In the genomic region with DNA sequence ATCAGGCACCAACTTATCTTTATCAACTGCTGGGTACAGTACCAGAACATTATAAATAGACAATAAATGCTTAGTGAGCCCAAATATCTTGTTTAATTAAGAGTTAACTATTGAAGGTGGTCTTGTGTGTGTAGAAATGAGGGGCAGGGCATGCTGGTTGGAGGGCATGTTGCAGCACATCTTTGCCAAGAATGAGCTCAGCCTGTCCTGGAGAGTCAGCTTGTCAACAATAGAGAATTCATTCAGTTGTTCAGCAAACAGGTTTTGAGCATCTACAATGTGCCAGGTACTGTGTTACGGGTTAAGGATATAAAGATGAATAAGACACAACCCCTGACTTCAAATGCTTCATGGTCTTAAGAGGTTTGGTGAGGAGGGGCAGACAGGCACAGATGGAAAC, we compare ENCODE assay signal across 18 cellular contexts. TPM values are rescaled to one million over a fixed set of nuclear protein-coding genes. Genes with fewer than 3 reads are reported as not detected.
DNase-seq lines count a peak whose midpoint lies in the region; ATAC-seq and TF ChIP-seq lines count a peak whose summit lies in the region.
"Had no signal": no experiment of that assay in that cellular context is flagged by ENCODE, and none has a peak within 500 bp of the region (broad histone marks: within the 10 kb centered on the region; RNA-seq: fewer than 3 reads in every experiment).

No MANE protein-coding gene starts in this region.

- H3K14ac ChIP-seq in IMR-90 (replicated peaks; ENCODE audit: low read depth, low read length) = no peak overlapping the region

- no peak overlapping the region for H3K18ac ChIP-seq in IMR-90 (ENCODE audit: low read depth, low read length)

- no peak overlapping the region for H4K91ac ChIP-seq in IMR-90 (ENCODE audit: insufficient read depth, low read depth, low read length)

- no peak overlapping the region for H2BK20ac ChIP-seq in IMR-90 (ENCODE audit: low read depth, low read length)

- H3K4ac ChIP-seq in IMR-90 (ENCODE audit: low read depth, low read length) = no peak overlapping the region

- in situ Hi-C loops in IMR-90 (cut with MboI; ENCODE audit: low sequenced_read_pairs) = no loop called here

- no peaks in the 10 kb centered on the region for H3K9me3 Mint-ChIP-seq in type B pancreatic cell
- H3K9me3 Mint-ChIP-seq: CD4-positive, alpha-beta T cell; GM23338 had no signal

- H3K27me3 Mint-ChIP-seq in type B pancreatic cell = no peaks in the 10 kb centered on the region
- H3K27me3 Mint-ChIP-seq: CD4-positive, alpha-beta T cell had no signal

- TF ChIP-seq CTCF in IMR-90 (conservative IDR thresholded peaks at IDR 0.05; ENCODE audit: low read depth, low read length) (no peak), RWPE2 (IDR thresholded peaks at IDR 0.05; ENCODE audit: poor library complexity, severe bottlenecking) (no peak), epithelial cell of esophagus (IDR thresholded peaks at IDR 0.05; ENCODE audit: insufficient read depth, low read depth, low read length, missing control alignments) (no peak), type B pancreatic cell (conservative IDR thresholded peaks at IDR 0.05) (no peak)

- H3K4me1 ChIP-seq in IMR-90 (ENCODE audit: control insufficient read depth, insufficient read depth, low read length) (peaks cover 7% of the 10 kb centered on the region), RWPE2 (ENCODE audit: insufficient read depth, poor library complexity, severe bottlenecking) (peaks cover 27% of the 10 kb centered on the region)

- no peak for ATAC-seq in IMR-90 (ENCODE audit: low read depth)
- no peak for ATAC-seq in RWPE2 (ENCODE audit: low read depth)
- no peak for ATAC-seq in HG02970 (IDR thresholded peaks at IDR 0.05; ENCODE audit: low FRiP score, unreplicated experiment)
- ATAC-seq: GM23338, K562 had no signal

- no peaks in the 10 kb centered on the region for H4K20me1 ChIP-seq in IMR-90 (ENCODE audit: insufficient read depth, low read length)

- DNase-seq in IMR-90 (no peak), RWPE2 (ENCODE audit: low spot score) (no peak), epithelial cell of esophagus (ENCODE audit: low read depth) (peak; percentile 50), type B pancreatic cell (ENCODE audit: extremely low spot score, unreplicated experiment) (no peak)
- DNase-seq in activated CD8-positive, alpha-beta memory T cell treated with anti-CD3 and anti-CD28 coated beads for 24 hours = no peak
- DNase-seq in activated CD4-positive, alpha-beta T cell treated with anti-CD3 and anti-CD28 coated beads for 4 hours = no peak
- DNase-seq: AML-193; Caco-2; CD4-positive, alpha-beta T cell; GDM1; H7 had no signal

- no peaks in the 10 kb centered on the region for H3K36me3 ChIP-seq in IMR-90 (ENCODE audit: control insufficient read depth, insufficient read depth, low read length)
- H3K36me3 ChIP-seq in RWPE2 (ENCODE audit: low read depth) = no peaks in the 10 kb centered on the region

- no peak overlapping the region for H4K8ac ChIP-seq in IMR-90 (ENCODE audit: low read depth in 2 of 2, low read length in 2 of 2)

- no peaks in the 10 kb centered on the region for H3K4me1 Mint-ChIP-seq in type B pancreatic cell (ENCODE audit: unreplicated experiment)

- no peaks in the 10 kb centered on the region for H3K36me3 Mint-ChIP-seq in type B pancreatic cell

- H2AFZ ChIP-seq in IMR-90 (replicated peaks; ENCODE audit: low read length, poor library complexity) = no peak overlapping the region
- H2AFZ ChIP-seq: GM23338 had no signal

- dilution Hi-C loops in IMR-90 (cut with HindIII; ENCODE audit: low sequenced_read_pairs, unreplicated experiment) = no loop called here

- no peak overlapping the region for H3K9ac ChIP-seq in IMR-90 (ENCODE audit: low read depth, low read length)

- H3K4me3 ChIP-seq in IMR-90 (ENCODE audit: insufficient read depth, low read depth, low read length) = no peak overlapping the region
- no peak overlapping the region for H3K4me3 ChIP-seq in RWPE2 (ENCODE audit: severe bottlenecking)
- H3K4me3 ChIP-seq in epithelial cell of esophagus (ENCODE audit: low read length) = no peak overlapping the region
- H3K4me3 ChIP-seq: GM23338, K562 had no signal

- H2AK5ac ChIP-seq in IMR-90 (ENCODE audit: low read depth, low read length) = 0 out of 2 replicates have a peak overlapping the region, but pooled peaks have one; percentile 36

- no peak overlapping the region for H2BK5ac ChIP-seq in IMR-90 (ENCODE audit: low read depth, low read length, poor library complexity, severe bottlenecking)

- H3K9me3 ChIP-seq in IMR-90 (ENCODE audit: control insufficient read depth, insufficient read depth, low read length) (no peaks in the 10 kb centered on the region), RWPE2 (ENCODE audit: severe bottlenecking) (no peaks in the 10 kb centered on the region)
- H3K9me3 ChIP-seq: Caco-2 had no signal

- TF ChIP-seq RAD21 in IMR-90 (IDR thresholded peaks at IDR 0.05; ENCODE audit: low read length) = no peak

- CTCF ChIA-PET in IMR-90 (lab: Yijun Ruan, JAX) = no interaction called here

- H3K27me3 ChIP-seq in IMR-90 (ENCODE audit: control insufficient read depth, insufficient read depth, low read length) = no peaks in the 10 kb centered on the region
- no peaks in the 10 kb centered on the region for H3K27me3 ChIP-seq in RWPE2 (ENCODE audit: insufficient read depth, poor library complexity, severe bottlenecking)

- no peak overlapping the region; the same call in 2 of the 3 replicates for H2BK15ac ChIP-seq in IMR-90 (ENCODE audit: low read depth, low read length)

- BruUV-seq in IMR-90 (replicated peaks; lab: Mats Ljungman, UMichigan) = no TSS peak

- H3K27ac ChIP-seq in IMR-90 (ENCODE audit: insufficient read depth, low read length) (no peak overlapping the region), RWPE2 (ENCODE audit: poor library complexity, severe bottlenecking) (peak overlapping the region; percentile 93)
- H3K27ac ChIP-seq: C4-2B, HL-60 had no signal

- 100% methylated on average over 1 of the region's 1 CpG; no CpG with 5 or more reads in 1 of the 2 experiments for WGBS in IMR-90 (ENCODE audit: extremely low coverage in 2 of 2, insufficient read length in 1 of 2), 2 experiments

- H2AK9ac ChIP-seq in IMR-90 (replicated peaks; ENCODE audit: low read depth, low read length, poor library complexity) = no peak overlapping the region

- POLR2A ChIA-PET in IMR-90 (lab: Charles Lee; ENCODE audit: unreplicated experiment) = no interaction called here

- H3K27ac Mint-ChIP-seq in type B pancreatic cell = peak overlapping the region; percentile 3
- H3K27ac Mint-ChIP-seq: CD4-positive, alpha-beta T cell; GM23338 had no signal

- H3K79me1 ChIP-seq in IMR-90 (ENCODE audit: low read depth in 1 of 2, low read length in 2 of 2) = no peaks in the 10 kb centered on the region

- peak overlapping the region; percentile 62; the same call in 1 of the 2 replicates for H2BK120ac ChIP-seq in IMR-90 (ENCODE audit: low read depth, low read length)

- no peak overlapping the region for H3K23ac ChIP-seq in IMR-90 (ENCODE audit: low read depth, low read length)

- no peak overlapping the region for H3K4me2 ChIP-seq in IMR-90 (ENCODE audit: low read depth, low read length)
- H3K4me2 ChIP-seq: GM23338 had no signal

- H3K4me3 Mint-ChIP-seq in type B pancreatic cell = no peak overlapping the region
- H3K4me3 Mint-ChIP-seq: CD4-positive, alpha-beta T cell; GM23338 had no signal

- intact Hi-C loops in IMR-90 (cut with micrococcal nuclease) = no loop called here

- no peak overlapping the region for H3K56ac ChIP-seq in IMR-90 (ENCODE audit: extremely low read depth, insufficient read depth, low read length)

- no peaks in the 10 kb centered on the region for H3K9me1 ChIP-seq in IMR-90 (ENCODE audit: insufficient read depth, low read length)

- TF ChIP-seq POLR2A in IMR-90 (IDR thresholded peaks at IDR 0.05; ENCODE audit: low read depth, low read length) = no peak

- H4K5ac ChIP-seq in IMR-90 (ENCODE audit: low read depth, low read length) = no peak overlapping the region

TF ChIP-seq in IMR-90, 13 proteins besides CTCF, POLR2A, EP300 and RAD21 (continues in another document):
- TF ChIP-seq MAFK (IDR thresholded peaks at IDR 0.05; ENCODE audit: low read depth, low read length) (no peak), FOS (IDR thresholded peaks at IDR 0.05; ENCODE audit: low read depth, low read length) (no peak), SMC3 (IDR thresholded peaks at IDR 0.05; ENCODE audit: low read depth, low read length) (no peak), NFE2L2 (IDR thresholded peaks at IDR 0.05; ENCODE audit: low read depth, low read length) (no peak), RFX5 (IDR thresholded peaks at IDR 0.05; ENCODE audit: low read depth, low read length) (no peak), MAZ (IDR thresholded peaks at IDR 0.05; ENCODE audit: borderline replicate concordance, low read depth, low read length) (no peak), CHD1 (IDR thresholded peaks at IDR 0.05; ENCODE audit: low read depth, low read length) (no peak), CEBPB (IDR thresholded peaks at IDR 0.05; ENCODE audit: low read depth, low read length) (no peak)
- TF ChIP-seq, protein P1, sequence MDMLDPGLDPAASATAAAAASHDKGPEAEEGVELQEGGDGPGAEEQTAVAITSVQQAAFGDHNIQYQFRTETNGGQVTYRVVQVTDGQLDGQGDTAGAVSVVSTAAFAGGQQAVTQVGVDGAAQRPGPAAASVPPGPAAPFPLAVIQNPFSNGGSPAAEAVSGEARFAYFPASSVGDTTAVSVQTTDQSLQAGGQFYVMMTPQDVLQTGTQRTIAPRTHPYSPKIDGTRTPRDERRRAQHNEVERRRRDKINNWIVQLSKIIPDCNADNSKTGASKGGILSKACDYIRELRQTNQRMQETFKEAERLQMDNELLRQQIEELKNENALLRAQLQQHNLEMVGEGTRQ (IDR thresholded peaks at IDR 0.05; ENCODE audit: low read depth, low read length) = no peak

RNA-seq across cellular contexts. Expression of a gene that starts 19.2 kb away (rescaled TPM):
- total RNA-seq in IMR-90 (2012; rRNA removed) (9.4 and 12.4 TPM in 2 replicates), type B pancreatic cell (ENCODE audit: low replicate concordance) (10.9 and 35.2 TPM in 2 replicates)
- 4.7 and 5.6 TPM in 2 replicates for polyA plus RNA-seq in IMR-90 (2012; rRNA removed)
- 2.2 and 3.6 TPM in 2 replicates for polyA plus RNA-seq in IMR-90 (2012; cell fraction: cytosol; rRNA removed)
- polyA plus RNA-seq in IMR-90 (2012; cell fraction: nucleus; rRNA removed; ENCODE audit: low replicate concordance) = 0.47 and 2.2 TPM in 2 replicates

RNA-seq across cellular contexts. Expression of a gene that starts 50.2 kb away (rescaled TPM):
- total RNA-seq in IMR-90 (2012; rRNA removed) (not detected in 2 replicates), type B pancreatic cell (ENCODE audit: low replicate concordance) (0.56 and 0.67 TPM in 2 replicates)
- polyA plus RNA-seq in IMR-90 (2012; rRNA removed) = not detected in 2 replicates
- not detected in 2 replicates for polyA plus RNA-seq in IMR-90 (2012; cell fraction: cytosol; rRNA removed)
- not detected in 2 replicates for polyA plus RNA-seq in IMR-90 (2012; cell fraction: nucleus; rRNA removed; ENCODE audit: low replicate concordance)
- total RNA-seq: GM23338, HT1080 had no signal
- polyA plus RNA-seq: BJ, GM23338 had no signal
